ENCODE assay signal across 24 cellular contexts in genomic region chr3:176426371-176426770, GRCh38.
"Had no signal": no experiment of that assay in that cellular context is flagged by ENCODE, and none has a peak within 500 bp of the region (broad histone marks: within the 10 kb centered on the region; RNA-seq: fewer than 3 reads in every experiment).

No MANE protein-coding gene starts in this region.

- H3K4me3 ChIP-seq: ascending aorta, body of pancreas had no signal

- H3K36me3 ChIP-seq: ascending aorta had no signal

- H3K27ac ChIP-seq: ascending aorta, body of pancreas had no signal

- ATAC-seq: activated naive CD4-positive, alpha-beta T cell treated with anti-CD3 and anti-CD28 coated beads, Interleukin-2, amount 50 U/mL, for 72 hours; activated naive CD8-positive, alpha-beta T cell treated with anti-CD3 and anti-CD28 coated beads, Interleukin-2, amount 50 U/mL, for 24 hours; activated T-cell treated with anti-CD3 and anti-CD28 coated beads, Interleukin-2, amount 50 U/mL, for 4 hours; body of pancreas; PC-3 had no signal

- H3K9me3 ChIP-seq: ascending aorta, body of pancreas had no signal

- DNase-seq: activated B cell treated with CpG ODN at 0.5 μM for 24 hours; activated CD4-positive, alpha-beta T cell treated with anti-CD3 and anti-CD28 coated beads for 1 hour; activated CD4-positive, alpha-beta T cell treated with anti-CD3 and anti-CD28 coated beads, Interleukin-2, amount 10 ng/mL, durations not matched to agents 24 days and 14 days; activated CD4-positive, alpha-beta T cell treated with anti-CD3 and anti-CD28 coated beads, Interleukin-2, amount 50 U/mL, for 48 hours; activated effector memory CD4-positive, alpha-beta T cell treated with anti-CD3 and anti-CD28 coated beads, Interleukin-2, amount 50 U/mL, for 16 hours; activated naive CD4-positive, alpha-beta T cell treated with Interleukin-2 at 50 U/mL for 16 hours; activated naive CD8-positive, alpha-beta T cell treated with anti-CD3 and anti-CD28 coated beads, Interleukin-2, amount 50 U/mL, for 24 hours; activated T-cell treated with anti-CD3 and anti-CD28 coated beads, Interleukin-2, amount 50 U/mL, for 4 hours; amniotic stem cell; body of pancreas; Kasumi-1; NCI-H1048; NCI-H1417; NCI-H1694; NCI-H2029; NCI-H2107; NCI-H345; NCI-H510A; NCI-H526 treated with DMSO at 0.1 percent for 48 hours; NCI-H82; PC-3; SHP77 treated with DMSO at 0.1 percent for 48 hours had no signal

- H3K27me3 ChIP-seq: ascending aorta, body of pancreas had no signal

- H3K4me1 ChIP-seq: body of pancreas had no signal
